In genomic region chr2:27118525-27119329, GRCh38 we compare ENCODE assay signal across 8 cellular contexts. TPM values are rescaled to one million over a fixed set of nuclear protein-coding genes. Genes with fewer than 3 reads are reported as not detected.
DNase-seq lines count a peak whose midpoint lies in the region; ATAC-seq and TF ChIP-seq lines count a peak whose summit lies in the region.

Gene CGREF1 (minus strand): TSS chr2:27119128. CDS start chr2:27104366, 14,762 bp downstream.

- CTCF ChIA-PET in T-cell (lab: Charles Lee): no interaction called here

- intact Hi-C loops in esophagus muscularis mucosa (cut with DNase I): no loop called here

- peaks cover 5 to 23% (median 21%) of the 10 kb centered on the region in 4 donors for H3K4me1 ChIP-seq in esophagus muscularis mucosa

- H3K4me3 Mint-ChIP-seq in activated T-cell treated with anti-CD3 and anti-CD28 coated beads, Interleukin-2, amount 50 U/mL, for 24 hours: peak within 1 kb of the TSS; percentile 78
- H3K4me3 Mint-ChIP-seq in T-cell: peak within 1 kb of the TSS; percentile 59 to 76 (median 71)

- peak within 1 kb of the TSS; percentile 43 to 60 (median 48) for H3K4me3 ChIP-seq in esophagus muscularis mucosa

- WGBS in esophagus muscularis mucosa: 35% methylated on average over 9 of the region's 84 CpGs

- no peaks in the 10 kb centered on the region for H3K9me3 Mint-ChIP-seq in activated T-cell treated with anti-CD3 and anti-CD28 coated beads, Interleukin-2, amount 50 U/mL, for 24 hours
- H3K9me3 Mint-ChIP-seq in T-cell: no peaks in the 10 kb centered on the region

- DNase-seq in activated T-cell treated with anti-CD3 and anti-CD28 coated beads, Interleukin-2, amount 50 U/mL, for 24 hours: peak; percentile 61
- no peak for DNase-seq in activated T-cell treated with anti-CD3 and anti-CD28 coated beads, Interleukin-2, amount 50 U/mL, for 1 hour
- DNase-seq in T-cell (no peak), esophagus muscularis mucosa (ENCODE audit: extremely low spot score) (no peak), omental fat pad (ENCODE audit: low spot score) (no peak), NOMO-1 treated with DMSO at 0.1 percent for 48 hours (lab: John Stamatoyannopoulos, UW; ENCODE audit: unreplicated experiment) (no peak)

- no peaks in the 10 kb centered on the region for H3K9me3 ChIP-seq in esophagus muscularis mucosa

- H3K27me3 ChIP-seq in esophagus muscularis mucosa: peaks cover 0 to 41% (median 13%) of the 10 kb centered on the region in 4 donors

- POLR2A ChIA-PET in T-cell (lab: Charles Lee): no interaction called here

- TF ChIP-seq EP300 in esophagus muscularis mucosa (IDR thresholded peaks at IDR 0.05): no peak

- peak in 1 of 4 experiments; percentile 12 for ATAC-seq in T-cell (replicated peaks in 1 of 4)
- peak; percentile 62 for ATAC-seq in omental fat pad (ENCODE audit: low FRiP score)
- ATAC-seq in HG03097 (IDR thresholded peaks at IDR 0.05; ENCODE audit: low FRiP score, unreplicated experiment): no peak
- ATAC-seq in GM18870 (IDR thresholded peaks at IDR 0.05; ENCODE audit: unreplicated experiment): no peak

- no peak for TF ChIP-seq POLR2A in esophagus muscularis mucosa (IDR thresholded peaks at IDR 0.05; ENCODE audit: low read depth)

- H3K4me1 Mint-ChIP-seq in activated T-cell treated with anti-CD3 and anti-CD28 coated beads, Interleukin-2, amount 50 U/mL, for 24 hours (ENCODE audit: low read depth): peaks cover 20% of the 10 kb centered on the region
- peaks cover 10 to 19% (median 16%) of the 10 kb centered on the region in 3 donors for H3K4me1 Mint-ChIP-seq in T-cell

- peaks cover 33% of the 10 kb centered on the region for H3K27me3 Mint-ChIP-seq in activated T-cell treated with anti-CD3 and anti-CD28 coated beads, Interleukin-2, amount 50 U/mL, for 24 hours
- H3K27me3 Mint-ChIP-seq in T-cell: peaks cover 13 to 33% of the 10 kb centered on the region in 2 donors

- H3K27ac Mint-ChIP-seq in activated T-cell treated with anti-CD3 and anti-CD28 coated beads, Interleukin-2, amount 50 U/mL, for 24 hours: peak within 1 kb of the TSS; percentile 44
- peak within 1 kb of the TSS in 1 of 2 donors; percentile 43 for H3K27ac Mint-ChIP-seq in T-cell

- H3K27ac ChIP-seq in esophagus muscularis mucosa (replicated peaks in 1 of 4): no peak within 1 kb of the TSS

- H3K36me3 Mint-ChIP-seq in activated T-cell treated with anti-CD3 and anti-CD28 coated beads, Interleukin-2, amount 50 U/mL, for 24 hours (ENCODE audit: low read depth): no peaks in the 10 kb centered on the region
- H3K36me3 Mint-ChIP-seq in T-cell: peaks cover 2% of the 10 kb centered on the region

- H3K36me3 ChIP-seq in esophagus muscularis mucosa: no peaks in the 10 kb centered on the region

- TF ChIP-seq CTCF in esophagus muscularis mucosa (IDR thresholded peaks at IDR 0.05) (no peak), omental fat pad (IDR thresholded peaks at IDR 0.05) (no peak)

RNA-seq across cellular contexts. Expression of gene CGREF1, which starts in this region (rescaled TPM):
- total RNA-seq in T-cell (1 to 10 TPM in 1 of 5 donors, under 1 TPM in 3, not detected in 1; 0.21 to 1.1 (median 0.34) TPM), esophagus muscularis mucosa (1 to 10 TPM in 1 of 4 donors, under 1 TPM in 2, not detected in 1; 0.50 to 1.4 (median 0.92) TPM), omental fat pad (1 to 10 TPM; 1.3 to 9.3 (median 5.5) TPM)
